In genomic region chr4:71163317-71163716, GRCh38 we compare ENCODE assay signal across 28 cellular contexts.
"Had no signal": no experiment of that assay in that cellular context is flagged by ENCODE, and none has a peak within 500 bp of the region (broad histone marks: within the 10 kb centered on the region; RNA-seq: fewer than 3 reads in every experiment).

No MANE protein-coding gene starts in this region.

- DNase-seq: activated B cell treated with CpG ODN at 0.5 μM for 24 hours; activated CD4-positive, alpha-beta memory T cell treated with anti-CD3 and anti-CD28 coated beads, Interleukin-2, amount 10 ng/mL, durations not matched to agents 7 days and 5 days; activated CD4-positive, alpha-beta T cell treated with anti-CD3 and anti-CD28 coated beads for 4 hours; activated CD4-positive, CD25-positive, alpha-beta regulatory T cell treated with anti-CD3 and anti-CD28 coated beads, Interleukin-2, amount 50 U/mL, for 72 hours; activated CD8-positive, alpha-beta memory T cell treated with anti-CD3 and anti-CD28 coated beads for 24 hours; activated CD8-positive, alpha-beta memory T cell treated with anti-CD3 and anti-CD28 coated beads, Interleukin-2, amount 10 ng/mL, durations not matched to agents 7 days and 5 days; activated CD8-positive, alpha-beta memory T cell treated with anti-CD3 and anti-CD28 coated beads, Interleukin-2, amount 50 U/mL, for 48 hours; activated effector memory CD4-positive, alpha-beta T cell treated with Interleukin-2 at 50 U/mL for 16 hours; activated naive CD4-positive, alpha-beta T cell treated with anti-CD3 and anti-CD28 coated beads, Interleukin-2, amount 10 ng/mL, durations not matched to agents 7 days and 5 days; activated T-cell treated with anti-CD3 and anti-CD28 coated beads, Interleukin-2, amount 50 U/mL, for 48 hours; Karpas-422; NCI-H1105; NCI-H1436; NCI-H1694; NCI-H1930; NCI-H2081 treated with DMSO at 0.1 percent for 48 hours; NCI-H345; NCI-H526; NCI-H748 treated with DMSO at 0.1 percent for 48 hours; OCI-M1; Right ventricle myocardium superior; SW 1271; T-helper 1 cell; T-helper 2 cell; T-helper 9 cell had no signal

- H3K27ac ChIP-seq: cardiac muscle cell, VCaP had no signal

- H3K27me3 ChIP-seq: cardiac muscle cell had no signal

- H3K36me3 ChIP-seq: cardiac muscle cell had no signal

- ATAC-seq: activated CD8-positive, alpha-beta memory T cell treated with anti-CD3 and anti-CD28 coated beads, Interleukin-2, amount 10 ng/mL, durations not matched to agents 7 days and 5 days; K562 had no signal

- H3K4me3 ChIP-seq: cardiac muscle cell, K562 had no signal
